Comparison of ENCODE assay signal across 18 cellular contexts in genomic region chr12:130571734-130572133, GRCh38.
DNase-seq lines count a peak whose midpoint lies in the region; ATAC-seq lines count a peak whose summit lies in the region.
"Had no signal": no experiment of that assay in that cellular context is flagged by ENCODE, and none has a peak within 500 bp of the region (broad histone marks: within the 10 kb centered on the region; RNA-seq: fewer than 3 reads in every experiment).

No MANE protein-coding gene starts in this region.

- 0 out of 2 replicates have a peak, but pooled peaks cover 1% of the 10 kb centered on the region for H3K9me3 ChIP-seq in BLaER1
- H3K9me3 ChIP-seq in KOPT-K1 (ENCODE audit: insufficient read depth, low read length, poor library complexity, severe bottlenecking): peaks cover 1% of the 10 kb centered on the region

- H4K20me1 ChIP-seq in BLaER1: peaks cover 27% of the 10 kb centered on the region; the same call in 1 of the 2 replicates

- H3K4me3 Mint-ChIP-seq in activated naive CD8-positive, alpha-beta T cell treated with anti-CD3 and anti-CD28 coated beads, Interleukin-2, amount 50 U/mL, for 24 hours: no peak overlapping the region
- H3K4me3 Mint-ChIP-seq: B cell; CD4-positive, alpha-beta memory T cell; GM23338; H9 had no signal

- no peaks in the 10 kb centered on the region for H3K36me3 Mint-ChIP-seq in activated naive CD8-positive, alpha-beta T cell treated with anti-CD3 and anti-CD28 coated beads, Interleukin-2, amount 50 U/mL, for 24 hours (ENCODE audit: low read depth)
- H3K36me3 Mint-ChIP-seq: CD4-positive, alpha-beta memory T cell had no signal

- no peaks in the 10 kb centered on the region for H3K36me3 ChIP-seq in BLaER1
- H3K36me3 ChIP-seq in KOPT-K1 (ENCODE audit: insufficient read depth, low read length): no peaks in the 10 kb centered on the region

- no peaks in the 10 kb centered on the region for H3K27me3 Mint-ChIP-seq in activated naive CD8-positive, alpha-beta T cell treated with anti-CD3 and anti-CD28 coated beads, Interleukin-2, amount 50 U/mL, for 24 hours
- H3K27me3 Mint-ChIP-seq: B cell; CD4-positive, alpha-beta memory T cell had no signal

- H3K27ac Mint-ChIP-seq in activated naive CD8-positive, alpha-beta T cell treated with anti-CD3 and anti-CD28 coated beads, Interleukin-2, amount 50 U/mL, for 24 hours: no peak overlapping the region
- H3K27ac Mint-ChIP-seq: B cell; CD4-positive, alpha-beta memory T cell; GM23338; H9 had no signal

- H3K4me3 ChIP-seq in BLaER1: no peak overlapping the region
- H3K4me3 ChIP-seq: GM23338 had no signal

- peaks cover 91% of the 10 kb centered on the region for H3K4me1 ChIP-seq in BLaER1

- H3K4me2 ChIP-seq in BLaER1: peak overlapping the region; percentile 80
- H3K4me2 ChIP-seq: GM23338 had no signal

- DNase-seq in DMS79 treated with DMSO at 0.1 percent for 48 hours (lab: John Stamatoyannopoulos, UW) (peak; percentile 2), DMS79 (lab: John Stamatoyannopoulos, UW) (no peak), occipital lobe (lab: John Stamatoyannopoulos, UW) (no peak)
- DNase-seq in activated naive CD8-positive, alpha-beta T cell treated with anti-CD3 and anti-CD28 coated beads, Interleukin-2, amount 50 U/mL, for 24 hours: no peak
- DNase-seq: C1 segment of cervical spinal cord; Calu3; CD4-positive, alpha-beta memory T cell; COR-L47; DMS53; GF-D8; H9 had no signal

- ATAC-seq in activated naive CD8-positive, alpha-beta T cell treated with anti-CD3 and anti-CD28 coated beads, Interleukin-2, amount 50 U/mL, for 24 hours: no peak
- ATAC-seq: GM23338, HCT116 had no signal

- no peaks in the 10 kb centered on the region for H3K4me1 Mint-ChIP-seq in activated naive CD8-positive, alpha-beta T cell treated with anti-CD3 and anti-CD28 coated beads, Interleukin-2, amount 50 U/mL, for 24 hours
- H3K4me1 Mint-ChIP-seq: B cell; CD4-positive, alpha-beta memory T cell; GM23338; H9 had no signal

- H3K27me3 ChIP-seq in BLaER1: peaks cover 5% of the 10 kb centered on the region

- H3K9me3 Mint-ChIP-seq in activated naive CD8-positive, alpha-beta T cell treated with anti-CD3 and anti-CD28 coated beads, Interleukin-2, amount 50 U/mL, for 24 hours: no peaks in the 10 kb centered on the region
- H3K9me3 Mint-ChIP-seq: H9 had no signal

- no peak overlapping the region for H3K9ac ChIP-seq in BLaER1

- no peak overlapping the region for H3K27ac ChIP-seq in BLaER1
- H3K27ac ChIP-seq in KOPT-K1 (ENCODE audit: low read depth, low read length, poor library complexity, severe bottlenecking): peak overlapping the region; percentile 70
- peak overlapping the region; percentile 17 for H3K27ac ChIP-seq in temporal lobe (ENCODE audit: low read depth, low read length)
- H3K27ac ChIP-seq: 22Rv1 had no signal
